1 cellular context compared by ENCODE assay signal in genomic region chr2:219247678-219248642, GRCh38.
TF ChIP-seq lines count a peak whose summit lies in the region.

No MANE protein-coding gene starts in this region.

TF ChIP-seq in HepG2, 621 proteins besides CTCF, POLR2A, EP300 and RAD21 (continued from another document):
- TF ChIP-seq GMEB1 (CRISPR knock-in tag; IDR thresholded peaks at IDR 0.05; ENCODE audit: borderline replicate concordance) = no peak
TF ChIP-seq in HepG2: peak in this region for 8.
